In genomic region chr4:40193018-40193571, GRCh38 we compare ENCODE assay signal across 9 cellular contexts. TPM values are rescaled to one million over a fixed set of nuclear protein-coding genes. Genes with fewer than 3 reads are reported as not detected.
DNase-seq lines count a peak whose midpoint lies in the region; ATAC-seq and TF ChIP-seq lines count a peak whose summit lies in the region.
"Had no signal": no experiment of that assay in that cellular context is flagged by ENCODE, and none has a peak within 500 bp of the region (broad histone marks: within the 10 kb centered on the region; RNA-seq: fewer than 3 reads in every experiment).

No MANE protein-coding gene starts in this region.

- intact Hi-C loops in breast epithelium (cut with DNase I; ENCODE audit: low total_unique reads) = no loop called here
- intact Hi-C loops in mammary epithelial cell (cut with micrococcal nuclease) = no loop called here
- intact Hi-C loops in stomach (cut with DNase I; ENCODE audit: low total_unique reads) = no loop called here

- no peaks in the 10 kb centered on the region for H3K9me3 ChIP-seq in breast epithelium
- H3K9me3 ChIP-seq in mammary epithelial cell (replicated peaks; ENCODE audit: insufficient read depth, low read length) = no peaks in the 10 kb centered on the region
- no peaks in the 10 kb centered on the region for H3K9me3 ChIP-seq in stomach

- peak overlapping the region; percentile 97 for H3K4me3 Mint-ChIP-seq in activated CD4-positive, alpha-beta memory T cell treated with anti-CD3 and anti-CD28 coated beads, Interleukin-2, amount 10 ng/mL, durations not matched to agents 7 days and 5 days
- H3K4me3 Mint-ChIP-seq: nephron had no signal

- H3K27ac Mint-ChIP-seq in activated CD4-positive, alpha-beta memory T cell treated with anti-CD3 and anti-CD28 coated beads, Interleukin-2, amount 10 ng/mL, durations not matched to agents 7 days and 5 days = peak overlapping the region; percentile 99
- H3K27ac Mint-ChIP-seq: nephron had no signal

- peak overlapping the region in 1 of 3 donors; percentile 29 for H3K4me3 ChIP-seq in breast epithelium
- no peak overlapping the region for H3K4me3 ChIP-seq in mammary epithelial cell (replicated peaks in 1 of 3; ENCODE audit: insufficient read depth in 1 of 3, low read depth in 2 of 3, low read length in 3 of 3)
- no peak overlapping the region for H3K4me3 ChIP-seq in stomach

- no peak for TF ChIP-seq POLR2A in breast epithelium (IDR thresholded peaks at IDR 0.05)
- no peak for TF ChIP-seq POLR2A in stomach (IDR thresholded peaks at IDR 0.05)

- in situ Hi-C loops in mammary epithelial cell (cut with MboI; ENCODE audit: low sequenced_read_pairs in 2 of 2) = no loop called here

- H4K20me1 ChIP-seq in mammary epithelial cell (ENCODE audit: insufficient read depth, low read length) = no peaks in the 10 kb centered on the region

- POLR2A ChIA-PET in activated CD4-positive, alpha-beta memory T cell treated with anti-CD3 and anti-CD28 coated beads, Interleukin-2, amount 10 ng/mL, durations not matched to agents 7 days and 5 days (lab: Charles Lee) = interaction anchor here (0.9 to 10.0 kb wide), 14 partner anchors 4 to 137 kb away, joined by 3 to 333 read pairs (median 15); partner anchors contain the start of genes N4BP2 and RHOH
- POLR2A ChIA-PET in GM10248 (lab: Yijun Ruan, JAX) = no interaction called here

- no peaks in the 10 kb centered on the region for H3K9me3 Mint-ChIP-seq in activated CD4-positive, alpha-beta memory T cell treated with anti-CD3 and anti-CD28 coated beads, Interleukin-2, amount 10 ng/mL, durations not matched to agents 7 days and 5 days
- H3K9me3 Mint-ChIP-seq: nephron had no signal

- no peaks in the 10 kb centered on the region for H3K27me3 Mint-ChIP-seq in activated CD4-positive, alpha-beta memory T cell treated with anti-CD3 and anti-CD28 coated beads, Interleukin-2, amount 10 ng/mL, durations not matched to agents 7 days and 5 days

- dilution Hi-C loops in mammary epithelial cell (cut with HindIII; ENCODE audit: low sequenced_read_pairs) = no loop called here

- H3K36me3 ChIP-seq in breast epithelium = no peaks in the 10 kb centered on the region
- H3K36me3 ChIP-seq in mammary epithelial cell (ENCODE audit: insufficient read depth, low read length) = no peaks in the 10 kb centered on the region
- no peaks in the 10 kb centered on the region for H3K36me3 ChIP-seq in stomach

- H3K27ac ChIP-seq in breast epithelium (peak overlapping the region; percentile 73 to 86), mammary epithelial cell (ENCODE audit: insufficient read depth, low read depth, low read length) (no peak overlapping the region), stomach (peak overlapping the region in 4 of 5 donors; percentile 6 to 83 (median 60))

- DNase-seq in breast epithelium (ENCODE audit: low spot score in 2 of 2) = peak in 1 of 2 donors; percentile 74
- DNase-seq in mammary epithelial cell = no peak
- no peak for DNase-seq in activated CD4-positive, alpha-beta memory T cell treated with anti-CD3 and anti-CD28 coated beads, Interleukin-2, amount 10 ng/mL, durations not matched to agents 7 days and 5 days
- no peak for DNase-seq in stomach
- no peak for DNase-seq in GM10248 (ENCODE audit: extremely low spot score)
- DNase-seq in GM19238 (ENCODE audit: insufficient read length, low spot score) = no peak
- DNase-seq in NCI-H2107 treated with DMSO at 0.1 percent for 48 hours (lab: John Stamatoyannopoulos, UW; ENCODE audit: unreplicated experiment) = no peak

- 73% methylated on average over 8 of the region's 11 CpGs for WGBS in mammary epithelial cell (ENCODE audit: low coverage, missing lambda C conversion rate)
- 55 to 70% (median 57%) methylated on average over 10 to 11 of the region's 11 CpGs for WGBS in stomach, 5 donors

- CTCF ChIA-PET in mammary epithelial cell (lab: Charles Lee; ENCODE audit: low non-redundant PET) = no interaction called here
- CTCF ChIA-PET in activated CD4-positive, alpha-beta memory T cell treated with anti-CD3 and anti-CD28 coated beads, Interleukin-2, amount 10 ng/mL, durations not matched to agents 7 days and 5 days (lab: Charles Lee) = interaction anchor here (1.0 to 2.8 kb wide), 2 partner anchors 124 to 132 kb away, joined by 4 to 13 read pairs; no protein-coding TSS in a partner anchor
- CTCF ChIA-PET in GM10248 (lab: Yijun Ruan, JAX) = interaction anchor here (1.0 to 1.3 kb wide), 4 partner anchors 23 to 124 kb away, joined by 3 to 4 read pairs (median 4); no protein-coding TSS in a partner anchor

- TF ChIP-seq CTCF in breast epithelium (IDR thresholded peaks at IDR 0.05) = no peak
- TF ChIP-seq CTCF in mammary epithelial cell (conservative IDR thresholded peaks at IDR 0.05 in 1 of 2, IDR thresholded peaks at IDR 0.05 in 1 of 2; ENCODE audit: extremely low read depth in 1 of 2, insufficient read depth in 1 of 2, low read depth in 1 of 2, low read length in 2 of 2) = no peak
- TF ChIP-seq CTCF in stomach (IDR thresholded peaks at IDR 0.05) = no peak
- TF ChIP-seq CTCF in GM10248 (IDR thresholded peaks at IDR 0.05; ENCODE audit: control extremely low read depth, extremely low read depth, low read depth, missing control alignments) = no peak

- ATAC-seq in HG03095 (IDR thresholded peaks at IDR 0.05; ENCODE audit: unreplicated experiment) = peak; percentile 33

- no peak for TF ChIP-seq EP300 in stomach (IDR thresholded peaks at IDR 0.05)

- peaks cover 67% of the 10 kb centered on the region for H3K4me1 Mint-ChIP-seq in activated CD4-positive, alpha-beta memory T cell treated with anti-CD3 and anti-CD28 coated beads, Interleukin-2, amount 10 ng/mL, durations not matched to agents 7 days and 5 days

- no TSS peak for BruUV-seq in mammary epithelial cell (replicated peaks; lab: Mats Ljungman, UMichigan)

- H3K9ac ChIP-seq in mammary epithelial cell (ENCODE audit: insufficient read depth, low read length) = no peak overlapping the region

- H3K4me2 ChIP-seq in mammary epithelial cell (ENCODE audit: insufficient read depth, low read depth, low read length) = no peak overlapping the region

- H3K36me3 Mint-ChIP-seq in activated CD4-positive, alpha-beta memory T cell treated with anti-CD3 and anti-CD28 coated beads, Interleukin-2, amount 10 ng/mL, durations not matched to agents 7 days and 5 days (ENCODE audit: low read depth) = peaks cover 12% of the 10 kb centered on the region

- no peaks in the 10 kb centered on the region for H3K27me3 ChIP-seq in breast epithelium
- no peaks in the 10 kb centered on the region for H3K27me3 ChIP-seq in mammary epithelial cell (ENCODE audit: insufficient read depth, low read length)
- no peaks in the 10 kb centered on the region for H3K27me3 ChIP-seq in stomach

- no peaks in the 10 kb centered on the region for H3K4me1 ChIP-seq in breast epithelium
- H3K4me1 ChIP-seq in mammary epithelial cell (ENCODE audit: insufficient read depth, low read length) = no peaks in the 10 kb centered on the region
- peaks cover 19 to 55% (median 33%) of the 10 kb centered on the region in 4 donors for H3K4me1 ChIP-seq in stomach

- H3K79me2 ChIP-seq in mammary epithelial cell (ENCODE audit: insufficient read depth, low read length) = no peaks in the 10 kb centered on the region

- no peak overlapping the region for H2AFZ ChIP-seq in mammary epithelial cell (ENCODE audit: low read depth, low read length)

RNA-seq across cellular contexts. Expression of gene RHOH, which starts 3.7 kb away (rescaled TPM):
- total RNA-seq in breast epithelium (10 to 100 TPM in 1 of 3 donors, 1 to 10 TPM in 2; 5.0 to 16.4 (median 9.7) TPM), mammary epithelial cell (not detected), stomach (1 to 10 TPM; 1.3 to 4.8 (median 3.9) TPM)
- polyA plus RNA-seq in mammary epithelial cell (not detected), stomach (1 to 10 TPM; 3.2 to 7.5 (median 5.4) TPM)
- polyA minus RNA-seq in mammary epithelial cell = not detected
- 100 to 1,000 TPM; 125 to 126 TPM for total RNA-seq in activated CD4-positive, alpha-beta memory T cell treated with anti-CD3 and anti-CD28 coated beads, Interleukin-2, amount 10 ng/mL, durations not matched to agents 7 days and 5 days

Comparison
In these comparisons a context has a peak if more than half of its experiments do, and no peak if none do; other contexts are left out.
1. RNA of gene RHOH, which starts 3.7 kb away (total RNA-seq): 125 to 126 TPM in activated CD4-positive, alpha-beta memory T cell treated with anti-CD3 and anti-CD28 coated beads, Interleukin-2, amount 10 ng/mL, durations not matched to agents 7 days and 5 days; 5.0 to 16.4 TPM in breast epithelium, 1.3 to 4.8 TPM in stomach and not detected in mammary epithelial cell; every median in the first group is over 4 times any median in the second.